ENCODE assay signal across 17 cellular contexts in the genomic region with DNA sequence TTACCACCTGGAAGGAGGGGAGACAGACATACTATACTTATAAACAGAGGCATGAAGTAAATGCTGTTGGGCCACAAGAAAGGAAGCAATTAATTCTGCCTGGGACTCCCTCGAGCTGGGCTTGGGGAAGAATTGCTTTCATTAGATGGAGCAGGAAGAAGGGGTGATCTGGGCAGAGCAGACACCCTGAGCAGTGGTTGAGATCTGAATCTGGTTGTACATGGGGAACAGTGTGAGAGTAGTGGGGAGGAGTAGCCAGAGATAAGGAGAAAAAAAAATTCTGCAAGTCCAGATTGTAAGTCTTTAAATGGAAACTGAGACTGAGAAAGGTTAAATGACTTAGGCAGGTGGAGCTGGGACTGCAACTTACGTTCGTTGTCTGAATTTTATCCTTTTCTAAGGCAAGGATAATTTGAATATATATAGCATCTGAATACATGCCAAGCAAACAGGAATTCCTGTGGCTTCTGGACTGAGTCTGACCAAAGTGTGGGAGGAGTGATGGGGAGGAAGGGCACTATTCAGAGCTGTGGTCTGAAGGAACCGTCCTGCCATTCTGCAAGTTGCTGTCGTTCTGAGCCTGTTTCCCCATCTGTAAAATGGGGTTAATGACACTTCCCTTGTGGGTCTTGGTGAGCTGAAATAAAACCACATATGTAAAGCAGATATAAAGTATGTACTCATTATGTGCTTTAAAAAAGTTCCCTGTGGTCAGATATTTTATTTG. TPM values are rescaled to one million over a fixed set of nuclear protein-coding genes. Genes with fewer than 3 reads are reported as not detected.
DNase-seq lines count a peak whose midpoint lies in the region; ATAC-seq, FAIRE-seq and TF ChIP-seq lines count a peak whose summit lies in the region.
"Had no signal": no experiment of that assay in that cellular context is flagged by ENCODE, and none has a peak within 500 bp of the region (broad histone marks: within the 10 kb centered on the region; RNA-seq: fewer than 3 reads in every experiment).

No MANE protein-coding gene starts in this region.

- H3K27ac ChIP-seq in left ventricle myocardium inferior (replicated peaks): no peak overlapping the region
- H3K27ac ChIP-seq: foreskin keratinocyte had no signal

- ATAC-seq in left ventricle myocardium superior: peak; percentile 11
- no peak for ATAC-seq in T-helper 17 cell
- ATAC-seq: foreskin keratinocyte, Panc1 had no signal

- no peak overlapping the region for H3K27ac Mint-ChIP-seq in T-helper 17 cell
- H3K27ac Mint-ChIP-seq: activated T-helper 1 cell treated with anti-CD3 and anti-CD28 coated beads, Interleukin-12 subunit alpha, Interleukin-12 subunit beta, Interleukin-2, Interleukin-4 antibody, amounts not matched to agents 30 ng/mL and 10 ng/mL and 1 ng/mL, durations not matched to agents 14 hours and 24 hours and 36 hours; T-helper 2 cell treated with Interferon-gamma antibody and Interleukin-4, amounts not matched to agents 5 μg/mL and 100 μg/mL, for 36 hours had no signal

- TF ChIP-seq CTCF in left ventricle myocardium inferior (IDR thresholded peaks at IDR 0.05; ENCODE audit: borderline replicate concordance) (no peak), GM20000 (IDR thresholded peaks at IDR 0.05; ENCODE audit: extremely low read depth, missing control alignments) (no peak)

- H3K9me3 ChIP-seq in left ventricle myocardium inferior (replicated peaks) (no peaks in the 10 kb centered on the region), T-helper 17 cell (ENCODE audit: control insufficient read depth, low read length, poor library complexity, severe bottlenecking) (no peaks in the 10 kb centered on the region)

- peak; percentile 30 for FAIRE-seq in urothelium cell line (lab: Jason Lieb, UNC)

- no peak overlapping the region for H3K4me3 ChIP-seq in left ventricle myocardium inferior

- H3K36me3 ChIP-seq in left ventricle myocardium inferior: no peaks in the 10 kb centered on the region

- no peaks in the 10 kb centered on the region for H3K36me3 Mint-ChIP-seq in T-helper 17 cell (ENCODE audit: low read depth)

- no peaks in the 10 kb centered on the region for H3K4me1 Mint-ChIP-seq in T-helper 17 cell

- intact Hi-C loops in left ventricle myocardium superior (cut with micrococcal nuclease): no loop called here
- intact Hi-C loops in left ventricle myocardium inferior (cut with micrococcal nuclease): no loop called here

- peaks cover 17% of the 10 kb centered on the region for H3K27me3 ChIP-seq in left ventricle myocardium inferior (ENCODE audit: low read depth)

- H3K4me1 ChIP-seq in left ventricle myocardium inferior: peaks cover 73% of the 10 kb centered on the region
- H3K4me1 ChIP-seq: foreskin keratinocyte had no signal

- DNase-seq in left ventricle myocardium superior (no peak), left ventricle myocardium inferior (no peak), SW480 (ENCODE audit: low spot score) (peak; percentile 38), glomerular visceral epithelial cell (ENCODE audit: extremely low spot score) (peak; percentile 76), urothelium cell line (ENCODE audit: low spot score) (peak; percentile 68), GM20000 (ENCODE audit: low spot score) (no peak), T-helper 17 cell (no peak)
- no peak for DNase-seq in activated naive CD4-positive, alpha-beta T cell treated with anti-CD3 and anti-CD28 coated beads, Interleukin-2, amount 50 U/mL, for 16 hours
- DNase-seq: amygdala, DMS79, foreskin keratinocyte, midbrain, NCI-H1092, NCI-H226 had no signal

- no peak overlapping the region for H3K4me3 Mint-ChIP-seq in T-helper 17 cell
- H3K4me3 Mint-ChIP-seq: activated T-helper 1 cell treated with anti-CD3 and anti-CD28 coated beads, Interleukin-12 subunit alpha, Interleukin-12 subunit beta, Interleukin-2, Interleukin-4 antibody, amounts not matched to agents 30 ng/mL and 10 ng/mL and 1 ng/mL, durations not matched to agents 14 hours and 24 hours and 36 hours; T-helper 2 cell treated with Interferon-gamma antibody and Interleukin-4, amounts not matched to agents 5 μg/mL and 100 μg/mL, for 36 hours had no signal

- H3K27me3 Mint-ChIP-seq in T-helper 17 cell: peaks cover 34% of the 10 kb centered on the region

RNA-seq across cellular contexts. Expression of a gene that starts 7.9 kb away (rescaled TPM):
- total RNA-seq in left ventricle myocardium superior (244 TPM), left ventricle myocardium inferior (332 TPM), T-helper 17 cell (under 1 TPM; 0.40 to 0.44 TPM)
- total RNA-seq: activated T-helper 1 cell treated with anti-CD3 and anti-CD28 coated beads, Interleukin-12 subunit alpha, Interleukin-12 subunit beta, Interleukin-2, Interleukin-4 antibody, amounts not matched to agents 30 ng/mL and 10 ng/mL and 1 ng/mL, durations not matched to agents 14 hours and 24 hours and 36 hours had no signal

Comparison
In these comparisons a context has a peak if more than half of its experiments do, and no peak if none do; other contexts are left out.
1. DNase-seq: peak in SW480 (single experiment), glomerular visceral epithelial cell (single experiment) and urothelium cell line (single experiment); none in left ventricle myocardium superior (single experiment), left ventricle myocardium inferior (single experiment), GM20000 (single experiment), activated naive CD4-positive, alpha-beta T cell treated with anti-CD3 and anti-CD28 coated beads, Interleukin-2, amount 50 U/mL, for 16 hours (single experiment) and T-helper 17 cell (0 of 3).
2. RNA of a gene that starts 7.9 kb away (total RNA-seq): 332 TPM in left ventricle myocardium inferior (single experiment) and 244 TPM in left ventricle myocardium superior (single experiment); 0.40 to 0.44 TPM in T-helper 17 cell; every median in the first group is over 100 times any median in the second.